ENCODE assay signal across 11 cellular contexts in genomic region chr5:109816732-109817131, GRCh38.
"Had no signal": no experiment of that assay in that cellular context is flagged by ENCODE, and none has a peak within 500 bp of the region (broad histone marks: within the 10 kb centered on the region; RNA-seq: fewer than 3 reads in every experiment).

No MANE protein-coding gene starts in this region.

- H2AFZ ChIP-seq: GM23248, GM23338 had no signal

- FAIRE-seq: H1, H54 had no signal

- H3K9ac ChIP-seq: GM23248 had no signal

- H3K4me3 ChIP-seq: GM23248, GM23338, HAP-1 had no signal

- H3K9me3 ChIP-seq: HAP-1 had no signal

- ATAC-seq: GM23338, HCT116 had no signal

- H3K4me2 ChIP-seq: GM23338 had no signal

- H3K4me1 ChIP-seq: HAP-1 had no signal

- H3K27ac ChIP-seq: GM23248 had no signal

- DNase-seq: GM23248, GOT3, H7, H9, HCEC 1CT, HFFc6 had no signal
